ENCODE assay signal across 19 cellular contexts in the genomic region with DNA sequence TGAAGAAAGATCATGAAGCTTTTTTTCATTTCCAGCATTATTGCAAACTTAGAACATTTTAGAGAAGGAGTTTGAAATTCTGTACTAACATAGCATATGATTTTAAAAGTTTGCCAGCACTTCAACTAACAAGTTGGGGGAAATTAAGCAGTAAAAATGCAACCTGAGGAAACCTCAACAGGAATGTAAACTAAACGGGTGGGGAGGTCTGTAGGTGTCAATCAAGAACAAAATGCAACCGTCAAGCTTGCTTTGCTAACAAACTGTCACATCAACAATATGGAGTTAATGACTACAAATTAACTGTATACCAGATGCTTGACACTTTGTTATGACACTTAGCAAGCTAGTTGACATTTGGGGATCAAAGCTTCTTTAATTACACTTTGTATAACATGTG. TPM values are rescaled to one million over a fixed set of nuclear protein-coding genes. Genes with fewer than 3 reads are reported as not detected.
DNase-seq lines count a peak whose midpoint lies in the region; ATAC-seq and TF ChIP-seq lines count a peak whose summit lies in the region.
"Had no signal": no experiment of that assay in that cellular context is flagged by ENCODE, and none has a peak within 500 bp of the region (broad histone marks: within the 10 kb centered on the region; RNA-seq: fewer than 3 reads in every experiment).

No MANE protein-coding gene starts in this region.

- H3K9ac ChIP-seq in colonic mucosa (ENCODE audit: low read depth in 2 of 2, low read length in 2 of 2): no peak overlapping the region
- H3K9ac ChIP-seq: BLaER1 treated with 17β-estradiol and CSF1 and Interleukin-3, amounts not matched to agents 10 nM and 100 nM had no signal

- H3K4me3 Mint-ChIP-seq in mesothelial cell of epicardium: no peak overlapping the region
- H3K4me3 Mint-ChIP-seq: CD4-positive, CD25-positive, alpha-beta regulatory T cell; H9; HFFc6; IgD-negative memory B cell had no signal

- TF ChIP-seq CTCF in mesothelial cell of epicardium (IDR thresholded peaks at IDR 0.05; ENCODE audit: unreplicated experiment) (no peak), colonic mucosa (IDR thresholded peaks at IDR 0.05) (no peak)

- no peaks in the 10 kb centered on the region for H3K27me3 ChIP-seq in colonic mucosa
- H3K27me3 ChIP-seq: BLaER1 treated with 17β-estradiol and CSF1 and Interleukin-3, amounts not matched to agents 10 nM and 100 nM had no signal

- H3K4me1 Mint-ChIP-seq in mesothelial cell of epicardium: peaks cover 13% of the 10 kb centered on the region
- H3K4me1 Mint-ChIP-seq: CD4-positive, CD25-positive, alpha-beta regulatory T cell; H9; IgD-negative memory B cell had no signal

- no peaks in the 10 kb centered on the region for H3K27me3 Mint-ChIP-seq in mesothelial cell of epicardium (ENCODE audit: low read depth)
- H3K27me3 Mint-ChIP-seq: CD4-positive, CD25-positive, alpha-beta regulatory T cell; IgD-negative memory B cell had no signal

- ATAC-seq in HG03108 (IDR thresholded peaks at IDR 0.05; ENCODE audit: unreplicated experiment): no peak
- ATAC-seq: GM12878 had no signal

- DNase-seq in NCI-H748 (lab: John Stamatoyannopoulos, UW; ENCODE audit: unreplicated experiment): peak; percentile 71
- no peak for DNase-seq in NCI-H748 treated with DMSO at 0.1 percent for 48 hours (lab: John Stamatoyannopoulos, UW)
- DNase-seq in NCI-H1694 (lab: John Stamatoyannopoulos, UW): peak; percentile 80
- peak; percentile 58 for DNase-seq in NCI-H524 treated with DMSO at 0.1 percent for 48 hours (lab: John Stamatoyannopoulos, UW)
- no peak for DNase-seq in mesothelial cell of epicardium (ENCODE audit: low spot score in 2 of 2, unreplicated experiment in 2 of 2)
- no peak for DNase-seq in effector CD4-positive, alpha-beta T cell
- DNase-seq in colonic mucosa: no peak
- DNase-seq: 8988T; AML-193; CD4-positive, CD25-positive, alpha-beta regulatory T cell; DMS79; GOT3; H9; HFFc6 had no signal

- peaks cover 13% of the 10 kb centered on the region for H3K9me3 Mint-ChIP-seq in mesothelial cell of epicardium
- H3K9me3 Mint-ChIP-seq: H9 had no signal

- no peak overlapping the region for H3K27ac ChIP-seq in colonic mucosa
- H3K27ac ChIP-seq: BLaER1 treated with 17β-estradiol and CSF1 and Interleukin-3, amounts not matched to agents 10 nM and 100 nM had no signal

- no peaks in the 10 kb centered on the region for H3K4me1 ChIP-seq in colonic mucosa
- H3K4me1 ChIP-seq: BLaER1 treated with 17β-estradiol and CSF1 and Interleukin-3, amounts not matched to agents 10 nM and 100 nM had no signal

- H3K9me3 ChIP-seq in colonic mucosa: no peaks in the 10 kb centered on the region
- H3K9me3 ChIP-seq: BLaER1 treated with 17β-estradiol and CSF1 and Interleukin-3, amounts not matched to agents 10 nM and 100 nM had no signal

- H3K27ac Mint-ChIP-seq in mesothelial cell of epicardium: peak overlapping the region; percentile 60
- H3K27ac Mint-ChIP-seq: CD4-positive, CD25-positive, alpha-beta regulatory T cell; H9; HFFc6; IgD-negative memory B cell had no signal

- no peaks in the 10 kb centered on the region for H3K36me3 ChIP-seq in colonic mucosa
- H3K36me3 ChIP-seq: BLaER1 treated with 17β-estradiol and CSF1 and Interleukin-3, amounts not matched to agents 10 nM and 100 nM had no signal

- H3K36me3 Mint-ChIP-seq in mesothelial cell of epicardium: peaks cover 27% of the 10 kb centered on the region
- H3K36me3 Mint-ChIP-seq: CD4-positive, CD25-positive, alpha-beta regulatory T cell; IgD-negative memory B cell had no signal

- intact Hi-C loops in colonic mucosa (cut with DNase I): no loop called here

- no peak overlapping the region for H3K4me3 ChIP-seq in colonic mucosa
- H3K4me3 ChIP-seq: BLaER1 treated with 17β-estradiol and CSF1 and Interleukin-3, amounts not matched to agents 10 nM and 100 nM; GM12878 had no signal

RNA-seq across cellular contexts. Expression of a gene that starts 52.2 kb away (rescaled TPM):
- total RNA-seq in mesothelial cell of epicardium (66.8 to 69.0 TPM (median 67.0 TPM) in 3 replicates), colonic mucosa (1 to 10 TPM; 3.9 to 5.2 TPM)
- total RNA-seq: G401, H9, HFFc6 had no signal

Comparison
In these comparisons a context has a peak if more than half of its experiments do, and no peak if none do; other contexts are left out.
1. DNase-seq: peak in NCI-H748 (single experiment), NCI-H1694 (single experiment) and NCI-H524 treated with DMSO at 0.1 percent for 48 hours (single experiment); none in NCI-H748 treated with DMSO at 0.1 percent for 48 hours (single experiment), mesothelial cell of epicardium (0 of 2), effector CD4-positive, alpha-beta T cell (single experiment) and colonic mucosa (single experiment).
2. RNA of a gene that starts 52.2 kb away (total RNA-seq): 66.8 to 69.0 TPM in mesothelial cell of epicardium; 3.9 to 5.2 TPM in colonic mucosa; every median in the first group is over 10 times any median in the second.